8 cellular contexts compared by ENCODE assay signal in genomic region chr19:5690955-5691204, GRCh38. TPM values are rescaled to one million over a fixed set of nuclear protein-coding genes. Genes with fewer than 3 reads are reported as not detected.
DNase-seq lines count a peak whose midpoint lies in the region; ATAC-seq and TF ChIP-seq lines count a peak whose summit lies in the region.

No MANE protein-coding gene starts in this region.

- H3K9me3 ChIP-seq in A673 (ENCODE audit: low read depth, low read length, poor library complexity, severe bottlenecking) (no peaks in the 10 kb centered on the region), HUES48 (ENCODE audit: control insufficient read depth, insufficient read depth, low read length) (no peaks in the 10 kb centered on the region), mucosa of descending colon (no peaks in the 10 kb centered on the region)

- peaks cover 60% of the 10 kb centered on the region for H3K36me3 Mint-ChIP-seq in MCF 10A (ENCODE audit: insufficient read depth, unreplicated experiment)

- ATAC-seq in mucosa of descending colon = no peak
- ATAC-seq in GM18873 (IDR thresholded peaks at IDR 0.05; ENCODE audit: low FRiP score, unreplicated experiment) = no peak
- ATAC-seq in GM18861 (IDR thresholded peaks at IDR 0.05; ENCODE audit: unreplicated experiment) = no peak

- BruUV-seq in A673 (replicated peaks; lab: Mats Ljungman, UMichigan) (TSS peak; percentile 88), MCF 10A (replicated peaks; lab: Mats Ljungman, UMichigan) (no TSS peak)

- peak overlapping the region; percentile 97 for H3K27ac Mint-ChIP-seq in MCF 10A (ENCODE audit: low read depth, unreplicated experiment)

- peak overlapping the region; percentile 92 for H3K4me3 Mint-ChIP-seq in MCF 10A (ENCODE audit: unreplicated experiment)

- intact Hi-C loops in A673 (cut with micrococcal nuclease; ENCODE audit: unreplicated experiment) (no loop called here), MCF 10A (cut with micrococcal nuclease) (loop anchor here (1.0 to 10.0 kb wide), 3 partner anchors 11 to 104 kb away; partner anchors contain the start of genes CATSPERD, DUS3L, LONP1 and MICOS13), mucosa of descending colon (cut with DNase I, micrococcal nuclease) (no loop called here)

- peak overlapping the region; percentile 98 for H3K9ac ChIP-seq in HUES48 (ENCODE audit: low read depth, low read length)

- TF ChIP-seq CTCF in A673 (conservative IDR thresholded peaks at IDR 0.05; ENCODE audit: low read depth, low read length) = no peak
- TF ChIP-seq CTCF in MCF 10A (IDR thresholded peaks at IDR 0.05; ENCODE audit: unreplicated experiment) = no peak
- no peak for TF ChIP-seq CTCF in mucosa of descending colon (IDR thresholded peaks at IDR 0.05)

- H3K27ac ChIP-seq in A673 (ENCODE audit: low read depth, low read length, poor library complexity, severe bottlenecking) = peak overlapping the region; percentile 96
- H3K27ac ChIP-seq in HUES48 (ENCODE audit: low read depth, low read length) = peak overlapping the region; percentile 96

- no peaks in the 10 kb centered on the region for H3K4me1 Mint-ChIP-seq in MCF 10A (ENCODE audit: insufficient read depth, unreplicated experiment)

- no peaks in the 10 kb centered on the region for H3K9me3 Mint-ChIP-seq in MCF 10A (ENCODE audit: unreplicated experiment)

- POLR2A ChIA-PET in A673 (lab: Charles Lee; ENCODE audit: low non-redundant PET) (interaction anchor here (0.5 to 2.4 kb wide), 2 partner anchors 24 to 28 kb away, joined by 3 to 7 read pairs; no protein-coding TSS in a partner anchor), MCF 10A (lab: Yijun Ruan, JAX) (interaction anchor here (0.6 to 3.8 kb wide), 14 partner anchors 9 to 796 kb away, joined by 3 to 119 read pairs (median 3); partner anchors contain the start of genes CATSPERD, DUS3L, LONP1 and MICOS13)

- H3K36me3 ChIP-seq in A673 (ENCODE audit: insufficient read depth, low read length, poor library complexity, severe bottlenecking) = peaks cover 49% of the 10 kb centered on the region
- H3K36me3 ChIP-seq in HUES48 (ENCODE audit: control insufficient read depth, insufficient read depth, low read length) = peaks cover 49% of the 10 kb centered on the region
- peaks cover 5% of the 10 kb centered on the region for H3K36me3 ChIP-seq in mucosa of descending colon (ENCODE audit: low read depth)

- DNase-seq in A673 (ENCODE audit: low spot score) (no peak), MCF 10A (ENCODE audit: unreplicated experiment) (no peak), mucosa of descending colon (no peak), MV-4-11 (lab: John Stamatoyannopoulos, UW) (no peak), GF-D8 (lab: John Stamatoyannopoulos, UW) (no peak)

- CTCF ChIA-PET in A673 (lab: Charles Lee) (interaction anchor here (0.8 kb wide), 1 partner anchor 27 kb away, joined by 4 read pairs; no protein-coding TSS in a partner anchor), MCF 10A (lab: Yijun Ruan, JAX) (interaction anchor here (0.6 to 4.0 kb wide), 3 partner anchors 25 to 77 kb away, joined by 3 to 43 read pairs (median 4); partner anchors contain the start of genes CATSPERD and LONP1)

- H3K27me3 ChIP-seq in A673 (replicated peaks; ENCODE audit: insufficient read depth, low read depth, low read length, poor library complexity) (no peaks in the 10 kb centered on the region), HUES48 (ENCODE audit: control insufficient read depth, insufficient read depth, low read length) (no peaks in the 10 kb centered on the region)

- H3K4me3 ChIP-seq in A673 (ENCODE audit: low read depth, low read length, poor library complexity, severe bottlenecking) (peak overlapping the region; percentile 92), HUES48 (ENCODE audit: low read depth, low read length) (peak overlapping the region; percentile 94), mucosa of descending colon (peak overlapping the region; percentile 72)

- H3K27me3 Mint-ChIP-seq in MCF 10A (ENCODE audit: insufficient read depth, unreplicated experiment) = no peaks in the 10 kb centered on the region

- H3K4me1 ChIP-seq in A673 (ENCODE audit: insufficient read depth, low read length, poor library complexity, severe bottlenecking) (peaks cover 8% of the 10 kb centered on the region), HUES48 (ENCODE audit: control insufficient read depth, insufficient read depth, low read length) (no peaks in the 10 kb centered on the region), mucosa of descending colon (ENCODE audit: low read depth) (peaks cover 23% of the 10 kb centered on the region)

RNA-seq across cellular contexts. Expression of gene RPL36, which starts 0.8 kb away (rescaled TPM):
- total RNA-seq in A673 (2021) = 984 and 992 TPM in 2 replicates
- total RNA-seq in MCF 10A (2022) = 1,569 and 1,807 TPM in 2 replicates
- total RNA-seq in mucosa of descending colon = 100 to 1,000 TPM; 541 to 812 (median 769) TPM

RNA-seq across cellular contexts. Expression of gene HSD11B1L, which starts 10.1 kb away (rescaled TPM):
- total RNA-seq in A673 (2021) (5.7 and 8.2 TPM in 2 replicates), MCF 10A (2022) (4.1 and 5.5 TPM in 2 replicates), mucosa of descending colon (1 to 10 TPM; 2.3 to 8.2 (median 3.3) TPM)

RNA-seq across cellular contexts. Expression of gene MICOS13, which starts 10.6 kb away (rescaled TPM):
- total RNA-seq in A673 (2021) = 36.3 and 43.6 TPM in 2 replicates
- 51.5 and 73.0 TPM in 2 replicates for total RNA-seq in MCF 10A (2022)
- 10 to 100 TPM; 70.1 to 73.7 (median 70.9) TPM for total RNA-seq in mucosa of descending colon

RNA-seq across cellular contexts. Expression of gene LONP1, which starts 29.1 kb away (rescaled TPM):
- total RNA-seq in A673 (2021) = 152 and 160 TPM in 2 replicates
- 219 and 254 TPM in 2 replicates for total RNA-seq in MCF 10A (2022)
- 10 to 100 TPM; 55.9 to 63.0 (median 55.9) TPM for total RNA-seq in mucosa of descending colon

RNA-seq across cellular contexts. Expression of gene CATSPERD, which starts 29.6 kb away (rescaled TPM):
- not detected in 2 replicates for total RNA-seq in A673 (2021)
- not detected in 2 replicates for total RNA-seq in MCF 10A (2022)
- total RNA-seq in mucosa of descending colon = not detected
